In the genomic region with DNA sequence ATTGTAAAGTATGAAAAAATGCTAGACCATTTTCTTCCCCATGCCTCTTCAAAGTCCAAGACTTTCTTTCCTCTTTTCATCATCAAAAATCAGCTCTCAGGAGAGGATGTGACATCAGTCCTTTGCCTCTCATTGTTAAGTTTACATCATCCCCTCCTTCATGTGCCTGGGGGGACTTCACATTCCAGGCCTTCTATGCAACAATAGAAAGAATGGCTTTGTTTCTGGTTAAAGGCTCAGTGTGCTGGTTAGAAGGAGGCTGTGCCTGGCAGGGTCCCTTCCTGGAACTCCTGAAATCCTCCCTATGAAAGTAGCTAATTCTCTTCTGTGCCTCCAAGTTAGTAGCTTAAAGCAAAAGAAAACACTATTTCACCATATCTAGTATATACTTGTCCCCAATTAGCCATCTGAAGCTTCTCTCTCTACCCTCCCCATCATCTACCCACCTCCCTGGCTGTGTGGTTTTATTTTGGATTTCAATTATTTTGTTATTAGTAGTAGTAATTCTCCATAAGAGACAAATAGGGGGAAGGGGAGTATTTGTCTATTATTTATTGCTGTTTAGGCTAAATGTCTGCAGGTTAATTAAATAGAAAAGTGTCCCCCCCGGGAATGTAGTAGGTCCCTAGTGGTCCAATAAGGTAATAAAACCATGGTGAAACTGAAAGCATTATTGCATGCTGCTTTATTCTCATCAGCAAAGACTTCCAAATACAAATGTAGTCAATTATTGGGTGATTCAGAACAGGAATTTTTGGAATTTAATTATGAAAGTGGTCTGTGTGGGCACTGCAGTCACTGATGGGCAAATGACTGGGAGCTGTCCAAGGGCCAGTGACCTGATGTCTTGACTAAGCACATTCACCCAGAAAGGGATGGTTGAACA, we compare ENCODE assay signal across 13 cellular contexts.
A peak's percentile ranks its signal among the peaks of the same experiment; 100 is the strongest.
DNase-seq lines count a peak whose midpoint lies in the region; ATAC-seq and TF ChIP-seq lines count a peak whose summit lies in the region.
"Had no signal": no experiment of that assay in that cellular context is flagged by ENCODE, and none has a peak within 500 bp of the region (broad histone marks: within the 10 kb centered on the region; RNA-seq: fewer than 3 reads in every experiment).

No MANE protein-coding gene starts in this region.

- peak overlapping the region; percentile 85 for H3K27ac Mint-ChIP-seq in neural crest cell (ENCODE audit: unreplicated experiment)
- H3K27ac Mint-ChIP-seq: activated T-helper 2 cell treated with anti-CD3 and anti-CD28 coated beads, Interferon-gamma antibody, Interleukin-2, Interleukin-4, amounts not matched to agents 10 μg/mL and 5 μg/mL and 100 μg/mL, durations not matched to agents 14 hours and 24 hours and 36 hours; T-helper 1 cell treated with Interleukin-12 subunit alpha and Interleukin-12 subunit beta and Interleukin-4 antibody, amounts not matched to agents 30 μg/mL and 1 μg/mL, for 36 hours had no signal

- no peak for TF ChIP-seq EP300 in stomach (IDR thresholded peaks at IDR 0.05)

- H3K36me3 ChIP-seq in OCI-LY7 (ENCODE audit: insufficient read depth, low read length) (no peaks in the 10 kb centered on the region), stomach (no peaks in the 10 kb centered on the region)

- DNase-seq in OCI-LY7 (ENCODE audit: low spot score) (no peak), epithelial cell of proximal tubule (ENCODE audit: low read depth) (no peak), neural crest cell (ENCODE audit: low read depth, low spot score) (no peak), stomach (no peak), HPDE6-E6E7 (ENCODE audit: extremely low spot score) (no peak)
- DNase-seq in activated CD4-positive, CD25-positive, alpha-beta regulatory T cell (lab: John Stamatoyannopoulos, UW), result no peak
- DNase-seq: GF-D8, NCI-H2081 had no signal

- H3K79me2 ChIP-seq in OCI-LY7 (ENCODE audit: insufficient read depth, low read depth, low read length), result no peaks in the 10 kb centered on the region
- H3K79me2 ChIP-seq: parathyroid adenoma had no signal

- no TSS peak for BruUV-seq in OCI-LY7 (replicated peaks; lab: Mats Ljungman, UMichigan)

- 50 to 71% (median 53%) methylated on average over 1 of the region's 1 CpG for WGBS in stomach, 5 donors

- H3K27me3 ChIP-seq in stomach, result no peaks in the 10 kb centered on the region

- H3K4me1 Mint-ChIP-seq in neural crest cell, result peaks cover 30% of the 10 kb centered on the region

- no peaks in the 10 kb centered on the region for H3K4me1 ChIP-seq in OCI-LY7 (ENCODE audit: insufficient read depth, low read length, poor library complexity, severe bottlenecking)
- no peaks in the 10 kb centered on the region for H3K4me1 ChIP-seq in stomach
- H3K4me1 ChIP-seq: parathyroid adenoma had no signal

- no peaks in the 10 kb centered on the region for H3K9me3 Mint-ChIP-seq in neural crest cell
- H3K9me3 Mint-ChIP-seq: activated T-helper 2 cell treated with anti-CD3 and anti-CD28 coated beads, Interferon-gamma antibody, Interleukin-2, Interleukin-4, amounts not matched to agents 10 μg/mL and 5 μg/mL and 100 μg/mL, durations not matched to agents 14 hours and 24 hours and 36 hours; T-helper 1 cell treated with Interleukin-12 subunit alpha and Interleukin-12 subunit beta and Interleukin-4 antibody, amounts not matched to agents 30 μg/mL and 1 μg/mL, for 36 hours had no signal

- no peak overlapping the region for H3K4me2 ChIP-seq in OCI-LY7 (ENCODE audit: low read length)

- H3K4me3 ChIP-seq in OCI-LY7 (ENCODE audit: low read depth, low read length, poor library complexity, severe bottlenecking) (no peak overlapping the region), epithelial cell of proximal tubule (ENCODE audit: low read depth, low read length) (no peak overlapping the region), stomach (no peak overlapping the region)

- no peak overlapping the region for H2AFZ ChIP-seq in OCI-LY7 (ENCODE audit: low read length)
- H2AFZ ChIP-seq: parathyroid adenoma had no signal

- H3K27ac ChIP-seq in C4-2B, result no peak overlapping the region
- H3K27ac ChIP-seq in OCI-LY7 (ENCODE audit: low read depth, low read length, poor library complexity, severe bottlenecking), result no peak overlapping the region
- H3K27ac ChIP-seq in stomach, result no peak overlapping the region
- H3K27ac ChIP-seq: parathyroid adenoma had no signal

- H3K4me3 Mint-ChIP-seq in neural crest cell, result peak overlapping the region; percentile 0
- H3K4me3 Mint-ChIP-seq: T-helper 1 cell treated with Interleukin-12 subunit alpha and Interleukin-12 subunit beta and Interleukin-4 antibody, amounts not matched to agents 30 μg/mL and 1 μg/mL, for 36 hours had no signal

- no peak for TF ChIP-seq POLR2A in stomach (IDR thresholded peaks at IDR 0.05)

- peaks cover 2% of the 10 kb centered on the region for H3K36me3 Mint-ChIP-seq in neural crest cell (ENCODE audit: low read depth)

- peak; percentile 22; the same call in 1 of the 2 replicates for TF ChIP-seq CTCF in C4-2B (conservative IDR thresholded peaks at IDR 0.05)
- 0 out of 2 replicates have a peak, but pooled peaks have one; percentile 34 for TF ChIP-seq CTCF in OCI-LY7 (conservative IDR thresholded peaks at IDR 0.05; ENCODE audit: low read length)
- peak; percentile 43 for TF ChIP-seq CTCF in epithelial cell of proximal tubule (conservative IDR thresholded peaks at IDR 0.05; ENCODE audit: low read depth, low read length)
- peak; percentile 58 for TF ChIP-seq CTCF in neural crest cell (conservative IDR thresholded peaks at IDR 0.05)
- TF ChIP-seq CTCF in stomach (IDR thresholded peaks at IDR 0.05), result no peak

- no peaks in the 10 kb centered on the region for H4K20me1 ChIP-seq in OCI-LY7 (ENCODE audit: insufficient read depth, low read length)

- H3K9me3 ChIP-seq in OCI-LY7 (ENCODE audit: low read length) (no peaks in the 10 kb centered on the region), stomach (no peaks in the 10 kb centered on the region)

- CTCF ChIA-PET in OCI-LY7 (lab: Charles Lee; ENCODE audit: unreplicated experiment), result no interaction called here

- POLR2A ChIA-PET in OCI-LY7 (lab: Charles Lee), result interaction anchor here (0.7 to 0.8 kb wide), 2 partner anchors 104 to 117 kb away, joined by 3 read pairs; no protein-coding TSS in a partner anchor

- intact Hi-C loops in OCI-LY7 (cut with micrococcal nuclease; ENCODE audit: unreplicated experiment) (no loop called here), stomach (cut with DNase I; ENCODE audit: low total_unique reads) (no loop called here)

- ATAC-seq in GM21381 (IDR thresholded peaks at IDR 0.05; ENCODE audit: unreplicated experiment), result no peak

- no peaks in the 10 kb centered on the region for H3K27me3 Mint-ChIP-seq in neural crest cell (ENCODE audit: low read depth)

- H3K9me2 ChIP-seq in OCI-LY7 (ENCODE audit: insufficient read depth, low read length), result no peaks in the 10 kb centered on the region

Comparison
In these comparisons a context has a peak if more than half of its experiments do, and no peak if none do; other contexts are left out.
1. CTCF ChIP-seq: peak in C4-2B (single experiment), OCI-LY7 (single experiment), epithelial cell of proximal tubule (single experiment) and neural crest cell (single experiment); none in stomach (0 of 7).